In the genomic region with DNA sequence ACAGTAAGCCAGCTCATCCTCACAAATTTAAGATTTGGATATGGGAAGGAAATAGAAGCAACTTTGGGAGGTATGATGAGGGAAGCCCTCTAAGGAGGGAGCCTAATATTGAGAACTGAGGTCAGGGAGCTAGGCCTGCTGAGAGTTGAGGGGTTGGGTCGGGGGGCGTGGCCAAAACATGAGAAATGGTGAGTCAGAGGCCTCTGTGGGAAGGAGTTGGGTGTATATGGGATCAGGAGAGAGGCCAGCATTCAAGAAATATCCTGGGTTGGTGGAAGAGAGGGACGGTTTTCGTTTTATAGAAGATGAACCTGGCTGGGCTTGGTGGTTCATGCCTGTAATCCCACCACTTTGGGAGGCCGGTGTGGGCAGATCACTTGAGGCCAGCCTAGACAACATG, we compare ENCODE assay signal across 9 cellular contexts. TPM values are rescaled to one million over a fixed set of nuclear protein-coding genes. Genes with fewer than 3 reads are reported as not detected.
DNase-seq lines count a peak whose midpoint lies in the region; ATAC-seq and TF ChIP-seq lines count a peak whose summit lies in the region.
"Had no signal": no experiment of that assay in that cellular context is flagged by ENCODE, and none has a peak within 500 bp of the region (broad histone marks: within the 10 kb centered on the region; RNA-seq: fewer than 3 reads in every experiment).

No MANE protein-coding gene starts in this region.

- no peaks in the 10 kb centered on the region for H3K9me3 ChIP-seq in SK-N-SH

- H3K4me1 Mint-ChIP-seq in activated CD8-positive, alpha-beta memory T cell treated with anti-CD3 and anti-CD28 coated beads, Interleukin-2, amount 10 ng/mL, durations not matched to agents 7 days and 5 days = peaks cover 86% of the 10 kb centered on the region

- peaks cover 5% of the 10 kb centered on the region for H3F3A ChIP-seq in SK-N-SH (replicated peaks; ENCODE audit: insufficient read depth)

- H3K9me2 ChIP-seq in SK-N-SH = no peaks in the 10 kb centered on the region

- H3K4me1 ChIP-seq in SK-N-SH (ENCODE audit: control insufficient read depth in 1 of 2, insufficient read depth in 2 of 2, low read depth in 1 of 2, low read length in 1 of 2) = peaks cover 11 to 25% of the 10 kb centered on the region in 2 experiments; a peak in 3 of 4 replicates

- peaks cover 62% of the 10 kb centered on the region for H3K36me3 Mint-ChIP-seq in activated CD8-positive, alpha-beta memory T cell treated with anti-CD3 and anti-CD28 coated beads, Interleukin-2, amount 10 ng/mL, durations not matched to agents 7 days and 5 days

- no peaks in the 10 kb centered on the region for H4K20me1 ChIP-seq in SK-N-SH (ENCODE audit: insufficient read depth)

- TF ChIP-seq CTCF in SK-N-SH (IDR thresholded peaks at IDR 0.05) = no peak
- TF ChIP-seq CTCF in fibroblast of mammary gland (conservative IDR thresholded peaks at IDR 0.05; ENCODE audit: control insufficient read depth, insufficient read depth, low read depth, low read length) = no peak

- CTCF ChIA-PET in activated CD8-positive, alpha-beta memory T cell treated with anti-CD3 and anti-CD28 coated beads, Interleukin-2, amount 10 ng/mL, durations not matched to agents 7 days and 5 days (lab: Charles Lee) = interaction anchor here (0.7 to 0.8 kb wide), 2 partner anchors 22 to 32 kb away, joined by 3 read pairs; no protein-coding TSS in a partner anchor
- CTCF ChIA-PET in SK-N-SH (lab: Yijun Ruan, JAX) = interaction anchor here (0.7 kb wide), 1 partner anchor 29 kb away, joined by 3 read pairs; no protein-coding TSS in a partner anchor

- no peak for ATAC-seq in activated CD8-positive, alpha-beta memory T cell treated with anti-CD3 and anti-CD28 coated beads, Interleukin-2, amount 10 ng/mL, durations not matched to agents 7 days and 5 days
- ATAC-seq in HG03439 (IDR thresholded peaks at IDR 0.05; ENCODE audit: unreplicated experiment) (no peak), HG03159 (IDR thresholded peaks at IDR 0.05; ENCODE audit: unreplicated experiment) (no peak)

- peak overlapping the region; percentile 69 for H3K27ac Mint-ChIP-seq in activated CD8-positive, alpha-beta memory T cell treated with anti-CD3 and anti-CD28 coated beads, Interleukin-2, amount 10 ng/mL, durations not matched to agents 7 days and 5 days

- no peak for TF ChIP-seq RAD21 in SK-N-SH (IDR thresholded peaks at IDR 0.05; ENCODE audit: low read length)

- H3K9me3 Mint-ChIP-seq in activated CD8-positive, alpha-beta memory T cell treated with anti-CD3 and anti-CD28 coated beads, Interleukin-2, amount 10 ng/mL, durations not matched to agents 7 days and 5 days (ENCODE audit: low read depth) = no peaks in the 10 kb centered on the region

- H3K27ac ChIP-seq in SK-N-SH (ENCODE audit: low read depth in 2 of 2, low read length in 1 of 2) = peak overlapping the region in 1 of 2 experiments; percentile 76; a peak in 2 of 4 replicates
- H3K27ac ChIP-seq: C4-2B had no signal

- H3K79me2 ChIP-seq in SK-N-SH (ENCODE audit: insufficient read depth) = no peaks in the 10 kb centered on the region

- peak overlapping the region; percentile 57; the same call in 1 of the 2 replicates for H3K4me2 ChIP-seq in SK-N-SH

- POLR2A ChIA-PET in SK-N-SH (lab: Yijun Ruan, JAX) = no interaction called here

- H3K9ac ChIP-seq in SK-N-SH = peak overlapping the region; percentile 20; the same call in 1 of the 2 replicates

- H3K36me3 ChIP-seq in SK-N-SH (replicated peaks in 1 of 2; ENCODE audit: control insufficient read depth in 1 of 2, insufficient read depth in 2 of 2, low read length in 1 of 2) = peaks cover 6 to 7% of the 10 kb centered on the region in 2 experiments

- H3K4me3 ChIP-seq in SK-N-SH (ENCODE audit: low read depth in 2 of 2, low read length in 1 of 2) (no peak overlapping the region), fibroblast of mammary gland (ENCODE audit: control insufficient read depth, low read depth, low read length) (no peak overlapping the region)

- peak; percentile 64 for DNase-seq in activated CD8-positive, alpha-beta memory T cell treated with anti-CD3 and anti-CD28 coated beads, Interleukin-2, amount 10 ng/mL, durations not matched to agents 7 days and 5 days
- DNase-seq in activated CD8-positive, alpha-beta memory T cell treated with anti-CD3 and anti-CD28 coated beads, Interleukin-2, amount 50 U/mL, for 48 hours = no peak
- no peak for DNase-seq in SK-N-SH
- peak; percentile 88 for DNase-seq in fibroblast of mammary gland (ENCODE audit: low read depth)
- peak; percentile 22 to 23 for DNase-seq in stimulated activated CD4-positive, alpha-beta T cell treated with anti-CD3 and anti-CD28 coated beads, Interleukin-4, amount 100 ng/mL, for 4 hours
- DNase-seq in NCI-H524 treated with DMSO at 0.1 percent for 48 hours (lab: John Stamatoyannopoulos, UW) = no peak

- H2AFZ ChIP-seq in SK-N-SH (ENCODE audit: low read depth) = no peak overlapping the region

- no peak for TF ChIP-seq EP300 in SK-N-SH (IDR thresholded peaks at IDR 0.05; ENCODE audit: borderline replicate concordance in 1 of 2, low read depth in 1 of 2, low read length in 1 of 2)

- no peaks in the 10 kb centered on the region for H3K27me3 ChIP-seq in SK-N-SH (ENCODE audit: insufficient read depth)

- H3K27me3 Mint-ChIP-seq in activated CD8-positive, alpha-beta memory T cell treated with anti-CD3 and anti-CD28 coated beads, Interleukin-2, amount 10 ng/mL, durations not matched to agents 7 days and 5 days = no peaks in the 10 kb centered on the region

- 33% methylated on average over 5 of the region's 5 CpGs for WGBS in SK-N-SH (ENCODE audit: low lambda C conversion rate)

- H3K4me3 Mint-ChIP-seq in activated CD8-positive, alpha-beta memory T cell treated with anti-CD3 and anti-CD28 coated beads, Interleukin-2, amount 10 ng/mL, durations not matched to agents 7 days and 5 days = no peak overlapping the region

TF ChIP-seq in SK-N-SH, 30 proteins besides CTCF, POLR2A, EP300 and RAD21:
- TF ChIP-seq FOSL2 (IDR thresholded peaks at IDR 0.05; ENCODE audit: borderline replicate concordance, low read depth) (peak; percentile 70; the same call in 1 of the 2 replicates), TEAD4 (IDR thresholded peaks at IDR 0.05; ENCODE audit: borderline replicate concordance, insufficient read depth) (no peak)
- TF ChIP-seq, protein P1, sequence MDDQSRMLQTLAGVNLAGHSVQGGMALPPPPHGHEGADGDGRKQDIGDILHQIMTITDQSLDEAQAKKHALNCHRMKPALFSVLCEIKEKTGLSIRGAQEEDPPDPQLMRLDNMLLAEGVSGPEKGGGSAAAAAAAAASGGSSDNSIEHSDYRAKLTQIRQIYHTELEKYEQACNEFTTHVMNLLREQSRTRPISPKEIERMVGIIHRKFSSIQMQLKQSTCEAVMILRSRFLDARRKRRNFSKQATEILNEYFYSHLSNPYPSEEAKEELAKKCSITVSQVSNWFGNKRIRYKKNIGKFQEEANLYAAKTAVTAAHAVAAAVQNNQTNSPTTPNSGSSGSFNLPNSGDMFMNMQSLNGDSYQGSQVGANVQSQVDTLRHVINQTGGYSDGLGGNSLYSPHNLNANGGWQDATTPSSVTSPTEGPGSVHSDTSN (IDR thresholded peaks at IDR 0.05) = 0 out of 2 replicates have a peak, but pooled peaks have one; percentile 2

RNA-seq across cellular contexts. Expression of a gene that starts 48.4 kb away (rescaled TPM):
- 10 to 100 TPM; 36.5 to 55.9 TPM for total RNA-seq in activated CD8-positive, alpha-beta memory T cell treated with anti-CD3 and anti-CD28 coated beads, Interleukin-2, amount 10 ng/mL, durations not matched to agents 7 days and 5 days
- polyA plus RNA-seq in SK-N-SH (2012; rRNA removed) = 9.2 and 13.7 TPM in 2 replicates
- polyA plus RNA-seq in SK-N-SH (2012; cell fraction: cytosol; rRNA removed) = 9.3 and 12.0 TPM in 2 replicates
- polyA plus RNA-seq in SK-N-SH (2012; cell fraction: nucleus; rRNA removed) = 22.7 and 22.9 TPM in 2 replicates

RNA-seq across cellular contexts. Expression of a gene that starts 50.5 kb away (rescaled TPM):
- 10 to 100 TPM; 23.3 to 30.8 TPM for total RNA-seq in activated CD8-positive, alpha-beta memory T cell treated with anti-CD3 and anti-CD28 coated beads, Interleukin-2, amount 10 ng/mL, durations not matched to agents 7 days and 5 days
- 48.2 and 55.5 TPM in 2 replicates for polyA plus RNA-seq in SK-N-SH (2012; rRNA removed)
- 37.8 and 49.5 TPM in 2 replicates for polyA plus RNA-seq in SK-N-SH (2012; cell fraction: cytosol; rRNA removed)
- polyA plus RNA-seq in SK-N-SH (2012; cell fraction: nucleus; rRNA removed) = 27.7 and 34.0 TPM in 2 replicates

Comparison
In these comparisons a context has a peak if more than half of its experiments do, and no peak if none do; other contexts are left out.
1. DNase-seq: peak in activated CD8-positive, alpha-beta memory T cell treated with anti-CD3 and anti-CD28 coated beads, Interleukin-2, amount 10 ng/mL, durations not matched to agents 7 days and 5 days (single experiment), fibroblast of mammary gland (single experiment) and stimulated activated CD4-positive, alpha-beta T cell treated with anti-CD3 and anti-CD28 coated beads, Interleukin-4, amount 100 ng/mL, for 4 hours (2 of 2); none in activated CD8-positive, alpha-beta memory T cell treated with anti-CD3 and anti-CD28 coated beads, Interleukin-2, amount 50 U/mL, for 48 hours (single experiment), SK-N-SH (single experiment) and NCI-H524 treated with DMSO at 0.1 percent for 48 hours (single experiment).